Comparison of ENCODE assay signal across 9 cellular contexts in genomic region chr4:145719752-145720624, GRCh38. TPM values are rescaled to one million over a fixed set of nuclear protein-coding genes. Genes with fewer than 3 reads are reported as not detected.
DNase-seq lines count a peak whose midpoint lies in the region; ATAC-seq lines count a peak whose summit lies in the region.
"Had no signal": no experiment of that assay in that cellular context is flagged by ENCODE, and none has a peak within 500 bp of the region (broad histone marks: within the 10 kb centered on the region; RNA-seq: fewer than 3 reads in every experiment).

No MANE protein-coding gene starts in this region.

- ATAC-seq in GM18909 (IDR thresholded peaks at IDR 0.05; ENCODE audit: poor library complexity, unreplicated experiment) (peak; percentile 75), HG02798 (IDR thresholded peaks at IDR 0.05; ENCODE audit: poor library complexity, unreplicated experiment) (peak; percentile 84)

- no peaks in the 10 kb centered on the region for H3K36me3 Mint-ChIP-seq in activated CD4-positive, alpha-beta T cell treated with anti-CD3 and anti-CD28 coated beads, Interleukin-2, amount 10 ng/mL, durations not matched to agents 7 days and 5 days (ENCODE audit: low read depth)

- H3K9ac ChIP-seq in GM23248: no peak overlapping the region

- in situ Hi-C loops in GM23248 (cut with MboI): no loop called here

- H3K27ac ChIP-seq in GM23248: no peak overlapping the region

- H3K9me3 Mint-ChIP-seq in activated CD4-positive, alpha-beta T cell treated with anti-CD3 and anti-CD28 coated beads, Interleukin-2, amount 10 ng/mL, durations not matched to agents 7 days and 5 days: peaks cover 5% of the 10 kb centered on the region

- H3K4me1 Mint-ChIP-seq in activated CD4-positive, alpha-beta T cell treated with anti-CD3 and anti-CD28 coated beads, Interleukin-2, amount 10 ng/mL, durations not matched to agents 7 days and 5 days: peaks cover 14% of the 10 kb centered on the region

- no peak overlapping the region for H3K27ac Mint-ChIP-seq in activated CD4-positive, alpha-beta T cell treated with anti-CD3 and anti-CD28 coated beads, Interleukin-2, amount 10 ng/mL, durations not matched to agents 7 days and 5 days

- H3K4me3 Mint-ChIP-seq in activated CD4-positive, alpha-beta T cell treated with anti-CD3 and anti-CD28 coated beads, Interleukin-2, amount 10 ng/mL, durations not matched to agents 7 days and 5 days: no peak overlapping the region

- H3K9me3 ChIP-seq in GM23248 (ENCODE audit: low read depth): no peaks in the 10 kb centered on the region

- POLR2A ChIA-PET in activated CD4-positive, alpha-beta T cell treated with anti-CD3 and anti-CD28 coated beads, Interleukin-2, amount 10 ng/mL, durations not matched to agents 7 days and 5 days (lab: Charles Lee): no interaction called here

- no peak overlapping the region for H3K4me3 ChIP-seq in GM23248

- DNase-seq in activated CD4-positive, alpha-beta T cell treated with anti-CD3 and anti-CD28 coated beads, Interleukin-2, amount 10 ng/mL, durations not matched to agents 7 days and 5 days: peak; percentile 37
- DNase-seq in stimulated activated CD4-positive, alpha-beta T cell treated with anti-CD3 and anti-CD28 coated beads, Interleukin-15, amount 100 ng/mL, for 48 hours (ENCODE audit: low read depth in 2 of 2): peak; percentile 28 to 35
- DNase-seq in GM23248 (no peak), hepatic stellate cell (ENCODE audit: low spot score) (no peak), DMS114 treated with DMSO at 0.1 percent for 48 hours (lab: John Stamatoyannopoulos, UW; ENCODE audit: unreplicated experiment) (no peak)
- DNase-seq in effector CD4-positive, alpha-beta T cell: no peak

- H3K79me2 ChIP-seq in GM23248 (ENCODE audit: insufficient read depth): no peaks in the 10 kb centered on the region

- H3K27me3 ChIP-seq in GM23248 (replicated peaks; ENCODE audit: insufficient read depth): no peaks in the 10 kb centered on the region

- WGBS in GM23248 (ENCODE audit: low coverage in 1 of 2, low lambda C conversion rate in 2 of 2, missing lambda C conversion rate in 2 of 2), 2 experiments: 85 to 87% methylated on average over 10 of the region's 10 CpGs

- CTCF ChIA-PET in activated CD4-positive, alpha-beta T cell treated with anti-CD3 and anti-CD28 coated beads, Interleukin-2, amount 10 ng/mL, durations not matched to agents 7 days and 5 days (lab: Charles Lee): no interaction called here

- no peak overlapping the region for H2AFZ ChIP-seq in GM23248

- no peaks in the 10 kb centered on the region for H3K9me2 ChIP-seq in GM23248 (ENCODE audit: insufficient read depth)

- peaks cover 13% of the 10 kb centered on the region for H3K27me3 Mint-ChIP-seq in activated CD4-positive, alpha-beta T cell treated with anti-CD3 and anti-CD28 coated beads, Interleukin-2, amount 10 ng/mL, durations not matched to agents 7 days and 5 days

- H3F3A ChIP-seq in GM23248 (ENCODE audit: insufficient read depth): no peaks in the 10 kb centered on the region

- peaks cover 5% of the 10 kb centered on the region for H3K4me1 ChIP-seq in GM23248 (ENCODE audit: insufficient read depth)

- no peaks in the 10 kb centered on the region for H3K36me3 ChIP-seq in GM23248 (ENCODE audit: low read depth)

- H4K20me1 ChIP-seq in GM23248 (ENCODE audit: insufficient read depth): no peaks in the 10 kb centered on the region

- H3K4me2 ChIP-seq in GM23248 (ENCODE audit: unreplicated experiment): no peak overlapping the region

RNA-seq across cellular contexts. Expression of gene C4orf51, which starts 40.0 kb away (rescaled TPM):
- not detected for total RNA-seq in activated CD4-positive, alpha-beta T cell treated with anti-CD3 and anti-CD28 coated beads, Interleukin-2, amount 10 ng/mL, durations not matched to agents 7 days and 5 days
- total RNA-seq in GM23248 (2014; rRNA removed; shearing (Covaris generic)): not detected in 2 replicates
- not detected in 2 replicates for polyA plus RNA-seq in GM23248 (2016; fragmentation: Nextera tagmentation; extraction: Ambion mirVana)
- total RNA-seq: RPMI7951 had no signal

Comparison
In these comparisons a context has a peak if more than half of its experiments do, and no peak if none do; other contexts are left out.
1. DNase-seq: peak in activated CD4-positive, alpha-beta T cell treated with anti-CD3 and anti-CD28 coated beads, Interleukin-2, amount 10 ng/mL, durations not matched to agents 7 days and 5 days (single experiment) and stimulated activated CD4-positive, alpha-beta T cell treated with anti-CD3 and anti-CD28 coated beads, Interleukin-15, amount 100 ng/mL, for 48 hours (2 of 2); none in GM23248 (single experiment), hepatic stellate cell (single experiment), DMS114 treated with DMSO at 0.1 percent for 48 hours (single experiment) and effector CD4-positive, alpha-beta T cell (single experiment).